Comparison of ENCODE assay signal across 12 cellular contexts in genomic region chr13:84136582-84136981, GRCh38.
DNase-seq lines count a peak whose midpoint lies in the region; ATAC-seq and TF ChIP-seq lines count a peak whose summit lies in the region.
"Had no signal": no experiment of that assay in that cellular context is flagged by ENCODE, and none has a peak within 500 bp of the region (broad histone marks: within the 10 kb centered on the region; RNA-seq: fewer than 3 reads in every experiment).

No MANE protein-coding gene starts in this region.

- no peaks in the 10 kb centered on the region for H3K36me3 Mint-ChIP-seq in activated naive CD8-positive, alpha-beta T cell treated with anti-CD3 and anti-CD28 coated beads, Interleukin-2, amount 50 U/mL, for 24 hours (ENCODE audit: low read depth)

- TF ChIP-seq CTCF in lower leg skin (IDR thresholded peaks at IDR 0.05), result no peak

- ATAC-seq in GM18909 (IDR thresholded peaks at IDR 0.05; ENCODE audit: poor library complexity, unreplicated experiment), result peak; percentile 27
- peak; percentile 33 for ATAC-seq in HG03432 (IDR thresholded peaks at IDR 0.05; ENCODE audit: unreplicated experiment)
- ATAC-seq in activated naive CD8-positive, alpha-beta T cell treated with anti-CD3 and anti-CD28 coated beads, Interleukin-2, amount 50 U/mL, for 24 hours, result peak; percentile 38
- no peak for ATAC-seq in left lobe of liver
- ATAC-seq: psoas muscle had no signal

- TF ChIP-seq POLR2A in lower leg skin (IDR thresholded peaks at IDR 0.05), result no peak

- H3K4me1 Mint-ChIP-seq in activated naive CD8-positive, alpha-beta T cell treated with anti-CD3 and anti-CD28 coated beads, Interleukin-2, amount 50 U/mL, for 24 hours, result peaks cover 21% of the 10 kb centered on the region

- peak overlapping the region; percentile 65 for H3K27ac Mint-ChIP-seq in activated naive CD8-positive, alpha-beta T cell treated with anti-CD3 and anti-CD28 coated beads, Interleukin-2, amount 50 U/mL, for 24 hours

- peaks cover 11 to 34% (median 16%) of the 10 kb centered on the region in 10 experiments for H3K4me1 ChIP-seq in BLaER1 treated with 17β-estradiol and CSF1 and Interleukin-3, amounts not matched to agents 10 nM and 100 nM
- H3K4me1 ChIP-seq: psoas muscle had no signal

- H3K9me3 Mint-ChIP-seq in activated naive CD8-positive, alpha-beta T cell treated with anti-CD3 and anti-CD28 coated beads, Interleukin-2, amount 50 U/mL, for 24 hours, result no peaks in the 10 kb centered on the region

- CTCF ChIA-PET in HEK293T (lab: Yijun Ruan, JAX), result no interaction called here

- peak overlapping the region in 7 of 11 experiments; percentile 42 to 67 (median 56); a peak in 14 of 22 replicates for H3K9ac ChIP-seq in BLaER1 treated with 17β-estradiol and CSF1 and Interleukin-3, amounts not matched to agents 10 nM and 100 nM

- H3K36me3 ChIP-seq in BLaER1 treated with 17β-estradiol and CSF1 and Interleukin-3, amounts not matched to agents 10 nM and 100 nM, result no peaks in the 10 kb centered on the region

- peak overlapping the region; percentile 59 to 85 (median 82) for H3K4me2 ChIP-seq in BLaER1 treated with 17β-estradiol and CSF1 and Interleukin-3, amounts not matched to agents 10 nM and 100 nM

- H4K20me1 ChIP-seq in BLaER1 treated with 17β-estradiol and CSF1 and Interleukin-3, amounts not matched to agents 10 nM and 100 nM, result no peaks in the 10 kb centered on the region

- peak overlapping the region; percentile 16 for H3K4me3 Mint-ChIP-seq in activated naive CD8-positive, alpha-beta T cell treated with anti-CD3 and anti-CD28 coated beads, Interleukin-2, amount 50 U/mL, for 24 hours

- no peaks in the 10 kb centered on the region for H3K27me3 ChIP-seq in BLaER1 treated with 17β-estradiol and CSF1 and Interleukin-3, amounts not matched to agents 10 nM and 100 nM

- intact Hi-C loops in lower leg skin (cut with DNase I; ENCODE audit: low total_unique reads), result no loop called here

- no peaks in the 10 kb centered on the region for H3K27me3 Mint-ChIP-seq in activated naive CD8-positive, alpha-beta T cell treated with anti-CD3 and anti-CD28 coated beads, Interleukin-2, amount 50 U/mL, for 24 hours

- no peak for DNase-seq in activated naive CD8-positive, alpha-beta T cell treated with anti-CD3 and anti-CD28 coated beads, Interleukin-2, amount 50 U/mL, for 24 hours
- DNase-seq in lower leg skin (ENCODE audit: low spot score in 2 of 2) (no peak), HEK293T (ENCODE audit: extremely low spot score) (no peak), left lobe of liver (ENCODE audit: low spot score) (no peak), NCI-H1105 treated with DMSO at 0.1 percent for 48 hours (lab: John Stamatoyannopoulos, UW) (no peak)
- DNase-seq: midbrain, NCI-H2171 treated with DMSO at 0.1 percent for 48 hours, psoas muscle had no signal

- 60 to 77% methylated on average over 1 of the region's 1 CpG for WGBS in lower leg skin, 2 donors

- POLR2A ChIA-PET in HEK293T (lab: Yijun Ruan, JAX), result no interaction called here

- H3K27ac ChIP-seq in BLaER1 treated with 17β-estradiol and CSF1 and Interleukin-3, amounts not matched to agents 10 nM and 100 nM, result peak overlapping the region in 10 of 11 experiments; percentile 1 to 85 (median 76); a peak in 18 of 22 replicates
- H3K27ac ChIP-seq: coronary artery, psoas muscle had no signal

- no peaks in the 10 kb centered on the region for H3K9me3 ChIP-seq in BLaER1 treated with 17β-estradiol and CSF1 and Interleukin-3, amounts not matched to agents 10 nM and 100 nM (replicated peaks in 1 of 11)
- H3K9me3 ChIP-seq: psoas muscle had no signal

- peak overlapping the region in 6 of 10 experiments; percentile 9 to 43 (median 14); a peak in 6 of 20 replicates for H3K4me3 ChIP-seq in BLaER1 treated with 17β-estradiol and CSF1 and Interleukin-3, amounts not matched to agents 10 nM and 100 nM
- no peak overlapping the region for H3K4me3 ChIP-seq in lower leg skin (ENCODE audit: low read depth, poor library complexity, severe bottlenecking)
- H3K4me3 ChIP-seq: coronary artery, psoas muscle had no signal

TF ChIP-seq in HEK293T, 16 proteins besides CTCF, POLR2A, EP300 and RAD21:
- TF ChIP-seq HDGF (IDR thresholded peaks at IDR 0.05; ENCODE audit: borderline replicate concordance) (no peak), TARDBP (IDR thresholded peaks at IDR 0.05) (no peak), ELF4 (IDR thresholded peaks at IDR 0.05) (no peak), ZNF384 (IDR thresholded peaks at IDR 0.05) (no peak), FOXK2 (IDR thresholded peaks at IDR 0.05) (no peak), NFRKB (IDR thresholded peaks at IDR 0.05) (no peak), LEF1 (IDR thresholded peaks at IDR 0.05; ENCODE audit: borderline replicate concordance) (no peak), L3MBTL2 (conservative IDR thresholded peaks at IDR 0.05) (no peak), ARNT (IDR thresholded peaks at IDR 0.05) (no peak), FOXA1 (IDR thresholded peaks at IDR 0.05) (no peak), PKNOX1 (IDR thresholded peaks at IDR 0.05) (no peak), CTBP1 (IDR thresholded peaks at IDR 0.05; ENCODE audit: borderline replicate concordance) (no peak), BHLHE40 (IDR thresholded peaks at IDR 0.05; ENCODE audit: borderline replicate concordance) (no peak), SUZ12 (IDR thresholded peaks at IDR 0.05) (no peak), FOXM1 (IDR thresholded peaks at IDR 0.05; ENCODE audit: borderline replicate concordance) (no peak), SP1 (IDR thresholded peaks at IDR 0.05) (no peak)
